8 cellular contexts compared by ENCODE assay signal in the genomic region with DNA sequence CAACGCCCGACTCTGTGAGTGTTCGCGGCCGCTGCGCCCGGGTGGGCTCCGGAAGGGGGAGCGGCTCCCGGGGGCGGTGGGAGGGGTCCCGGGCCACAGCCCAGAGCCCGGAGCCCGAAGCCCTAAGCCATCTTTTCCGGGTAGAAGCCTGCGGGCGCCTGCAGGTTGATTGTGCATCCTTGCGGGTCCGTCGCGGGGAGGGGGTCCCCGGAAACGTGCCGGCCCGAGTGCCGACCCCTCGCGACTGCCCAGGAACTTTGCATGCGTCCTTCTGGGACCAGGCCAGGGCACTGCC. TPM values are rescaled to one million over a fixed set of nuclear protein-coding genes. Genes with fewer than 3 reads are reported as not detected.
DNase-seq lines count a peak whose midpoint lies in the region; ATAC-seq, FAIRE-seq and TF ChIP-seq lines count a peak whose summit lies in the region.

No MANE protein-coding gene starts in this region.

- peaks cover 21% of the 10 kb centered on the region for H3K4me1 Mint-ChIP-seq in astrocyte (ENCODE audit: low read depth, unreplicated experiment)

- no peak for FAIRE-seq in astrocyte (lab: Jason Lieb, UNC)

- H3K79me2 ChIP-seq in astrocyte (ENCODE audit: insufficient read depth, low read length), result peaks cover 48% of the 10 kb centered on the region

- ATAC-seq in GM18499 (IDR thresholded peaks at IDR 0.05; ENCODE audit: insufficient read depth, unreplicated experiment) (peak; percentile 14), HG02870 (IDR thresholded peaks at IDR 0.05; ENCODE audit: unreplicated experiment) (peak; percentile 40), GM18502 (IDR thresholded peaks at IDR 0.05; ENCODE audit: poor library complexity, unreplicated experiment) (no peak)

- no peak for TF ChIP-seq CTCF in astrocyte (IDR thresholded peaks at IDR 0.05; ENCODE audit: insufficient read depth, low read depth, low read length)

- peak overlapping the region; percentile 71 for H2AFZ ChIP-seq in astrocyte (ENCODE audit: low read depth, low read length)

- H3K4me3 Mint-ChIP-seq in astrocyte (ENCODE audit: unreplicated experiment), result peak overlapping the region; percentile 94

- H3K27me3 ChIP-seq in astrocyte (ENCODE audit: insufficient read depth, low read length), result no peaks in the 10 kb centered on the region

- H3K4me1 ChIP-seq in astrocyte (ENCODE audit: insufficient read depth, low read length), result peaks cover 29% of the 10 kb centered on the region

- peak overlapping the region; percentile 88 for H3K9ac ChIP-seq in astrocyte (ENCODE audit: low read length)

- H3K9me3 Mint-ChIP-seq in astrocyte (ENCODE audit: unreplicated experiment), result no peaks in the 10 kb centered on the region

- H3K36me3 ChIP-seq in astrocyte (ENCODE audit: insufficient read depth, low read length), result no peaks in the 10 kb centered on the region

- no peaks in the 10 kb centered on the region for H3K27me3 Mint-ChIP-seq in astrocyte (ENCODE audit: low read depth, unreplicated experiment)

- peaks cover 37% of the 10 kb centered on the region for H4K20me1 ChIP-seq in astrocyte (ENCODE audit: insufficient read depth, low read length)

- peak overlapping the region; percentile 90 for H3K4me2 ChIP-seq in astrocyte (ENCODE audit: low read length)

- no peak overlapping the region for H3K27ac Mint-ChIP-seq in astrocyte (ENCODE audit: unreplicated experiment)

- H3K36me3 Mint-ChIP-seq in astrocyte (ENCODE audit: low read depth, unreplicated experiment), result no peaks in the 10 kb centered on the region

- H3K27ac ChIP-seq in astrocyte (ENCODE audit: low read depth, low read length), result peak overlapping the region; percentile 70

- H3K4me3 ChIP-seq in astrocyte (ENCODE audit: insufficient read depth, low read depth, low read length), result peak overlapping the region; percentile 91

- DNase-seq in RKO (ENCODE audit: low spot score), result peak; percentile 40
- DNase-seq in astrocyte (ENCODE audit: low read depth), result no peak
- peak; percentile 21 for DNase-seq in iris pigment epithelial cell (ENCODE audit: low read depth)
- peak; percentile 27 to 35 for DNase-seq in stimulated activated CD4-positive, alpha-beta T cell treated with anti-CD3 and anti-CD28 coated beads, Interleukin-15, amount 100 ng/mL, for 48 hours (ENCODE audit: low read depth in 2 of 2)
- no peak for DNase-seq in AG08396 (ENCODE audit: low spot score)

- H3K9me3 ChIP-seq in astrocyte (ENCODE audit: insufficient read depth, low read depth, low read length), result no peaks in the 10 kb centered on the region

RNA-seq across cellular contexts. Expression of a gene that starts 0.4 kb away (rescaled TPM):
- total RNA-seq in astrocyte, result 50.1 and 54.5 TPM in 2 replicates

RNA-seq across cellular contexts. Expression of a gene that starts 33.1 kb away (rescaled TPM):
- 24.9 and 25.1 TPM in 2 replicates for total RNA-seq in astrocyte

RNA-seq across cellular contexts. Expression of a gene that starts 33.2 kb away (rescaled TPM):
- 17.2 and 23.5 TPM in 2 replicates for total RNA-seq in astrocyte

RNA-seq across cellular contexts. Expression of a gene that starts 57.5 kb away (rescaled TPM):
- total RNA-seq in astrocyte, result not detected in 2 replicates

RNA-seq across cellular contexts. Expression of a gene that starts 58.9 kb away (rescaled TPM):
- total RNA-seq in astrocyte, result not detected in 2 replicates

Comparison
In these comparisons a context has a peak if more than half of its experiments do, and no peak if none do; other contexts are left out.
1. DNase-seq: peak in RKO (single experiment), iris pigment epithelial cell (single experiment) and stimulated activated CD4-positive, alpha-beta T cell treated with anti-CD3 and anti-CD28 coated beads, Interleukin-15, amount 100 ng/mL, for 48 hours (2 of 2); none in astrocyte (single experiment) and AG08396 (single experiment).